ENCODE assay signal across 1 cellular context in genomic region chr20:31879143-31879987, GRCh38.
TF ChIP-seq lines count a peak whose summit lies in the region.

No MANE protein-coding gene starts in this region.

TF ChIP-seq in K562, 482 proteins besides CTCF, POLR2A, EP300 and RAD21 (continued from another document and continues in another):
- TF ChIP-seq PTTG1 (tag; IDR thresholded peaks at IDR 0.05; ENCODE audit: low read depth) (no peak), CCNT2 (IDR thresholded peaks at IDR 0.05; ENCODE audit: borderline replicate concordance, extremely low read depth, insufficient read length, low read depth, low read length) (no peak), DEAF1 (CRISPR knock-in tag; IDR thresholded peaks at IDR 0.05) (no peak), ZNF140 (CRISPR knock-in tag; IDR thresholded peaks at IDR 0.05) (no peak), ZBTB17 (CRISPR knock-in tag; IDR thresholded peaks at IDR 0.05) (0 out of 2 replicates have a peak, but pooled peaks have one; percentile 20), HCFC1 (IDR thresholded peaks at IDR 0.05; ENCODE audit: low read depth, low read length) (no peak), ZNF253 (CRISPR knock-in tag; conservative IDR thresholded peaks at IDR 0.05) (no peak), E2F1 (CRISPR knock-in tag; IDR thresholded peaks at IDR 0.05) (no peak), STAT6 (CRISPR knock-in tag; IDR thresholded peaks at IDR 0.05) (no peak), GTF2F1 (IDR thresholded peaks at IDR 0.05; ENCODE audit: low read depth, low read length) (no peak), ETS1 (conservative IDR thresholded peaks at IDR 0.05; ENCODE audit: control insufficient read depth, low read depth, low read length) (no peak), MITF (IDR thresholded peaks at IDR 0.05) (no peak), TSC22D4 (tag; IDR thresholded peaks at IDR 0.05) (no peak), CREBBP (IDR thresholded peaks at IDR 0.05; ENCODE audit: low read depth, low read length) (no peak), MLLT1 (IDR thresholded peaks at IDR 0.05) (no peak), SMAD3 (CRISPR knock-in tag; conservative IDR thresholded peaks at IDR 0.05) (no peak), GATA2 (CRISPR knock-in tag; IDR thresholded peaks at IDR 0.05) (no peak), TBP (optimal IDR thresholded peaks at IDR 0.05; ENCODE audit: low read depth, low read length) (peak; percentile 54), E2F8 (IDR thresholded peaks at IDR 0.05; ENCODE audit: low read depth, partially characterized antibody) (no peak), RAD51 (IDR thresholded peaks at IDR 0.05; ENCODE audit: borderline replicate concordance, low read depth) (0 out of 2 replicates have a peak, but pooled peaks have one; percentile 7), ZBTB8A (IDR thresholded peaks at IDR 0.05; ENCODE audit: partially characterized antibody) (no peak), IRF9 (tag; IDR thresholded peaks at IDR 0.05) (no peak), MYC (IDR thresholded peaks at IDR 0.05; ENCODE audit: low read depth, low read length) (peak; percentile 53), MYC (CRISPR knock-in tag; IDR thresholded peaks at IDR 0.05; ENCODE audit: borderline replicate concordance, low read depth) (no peak), GABPB1 (CRISPR knock-in tag; IDR thresholded peaks at IDR 0.05) (peak; percentile 49; the same call in 1 of the 2 replicates), ARID1B (IDR thresholded peaks at IDR 0.05) (no peak), E2F5 (CRISPR knock-in tag; IDR thresholded peaks at IDR 0.05) (0 out of 2 replicates have a peak, but pooled peaks have one; percentile 35), ATF6 (CRISPR knock-in tag; IDR thresholded peaks at IDR 0.05) (no peak), PRDM10 (IDR thresholded peaks at IDR 0.05; ENCODE audit: partially characterized antibody) (no peak), PCBP2 (IDR thresholded peaks at IDR 0.05; ENCODE audit: low read depth, low read length, poor library complexity, severe bottlenecking) (no peak), TOE1 (IDR thresholded peaks at IDR 0.05; ENCODE audit: borderline replicate concordance) (no peak), TOE1 (CRISPR knock-in tag; IDR thresholded peaks at IDR 0.05; ENCODE audit: borderline replicate concordance, low read depth) (no peak), PCBP1 (IDR thresholded peaks at IDR 0.05; ENCODE audit: low read depth, low read length, poor library complexity, severe bottlenecking) (no peak), CBX2 (IDR thresholded peaks at IDR 0.05; ENCODE audit: insufficient read depth, low read length, poor library complexity, severe bottlenecking) (no peak), ZNF551 (CRISPR knock-in tag; IDR thresholded peaks at IDR 0.05) (no peak), SNRNP70 (optimal IDR thresholded peaks at IDR 0.05; ENCODE audit: low read depth, low read length) (no peak), HDAC2 (IDR thresholded peaks at IDR 0.05) (peak; percentile 79; the same call in 1 of the 2 replicates), ATF7 (IDR thresholded peaks at IDR 0.05) (peak; percentile 47; the same call in 1 of the 2 replicates), POLR2B (IDR thresholded peaks at IDR 0.05; ENCODE audit: low read depth, partially characterized antibody) (peak; percentile 31), ZC3H4 (CRISPR knock-in tag; IDR thresholded peaks at IDR 0.05; ENCODE audit: borderline replicate concordance) (no peak), GATAD2A (IDR thresholded peaks at IDR 0.05) (no peak)
